Comparison of ENCODE assay signal across 9 cellular contexts in the genomic region with DNA sequence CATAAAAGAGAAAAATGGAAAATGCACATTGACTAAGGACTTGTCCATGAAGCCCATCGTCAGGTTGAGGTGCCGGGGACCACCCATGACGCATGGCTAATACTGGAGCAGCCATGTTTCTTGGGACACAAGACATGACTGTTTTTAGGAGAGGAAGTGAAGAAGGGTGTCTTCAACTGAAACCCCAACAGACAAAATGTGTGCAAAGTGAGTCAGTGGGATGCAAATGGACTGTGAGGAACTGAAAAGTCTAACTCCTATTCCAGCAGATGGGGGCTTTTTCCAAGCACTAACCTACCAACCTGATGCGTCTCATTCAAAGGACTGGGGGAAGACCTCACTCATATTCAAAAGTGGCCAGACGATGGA.
A peak's percentile ranks its signal among the peaks of the same experiment; 100 is the strongest.
DNase-seq lines count a peak whose midpoint lies in the region; ATAC-seq, FAIRE-seq and TF ChIP-seq lines count a peak whose summit lies in the region.
"Had no signal": no experiment of that assay in that cellular context is flagged by ENCODE, and none has a peak within 500 bp of the region (broad histone marks: within the 10 kb centered on the region; RNA-seq: fewer than 3 reads in every experiment).

No MANE protein-coding gene starts in this region.

- H3K27me3 ChIP-seq in breast epithelium: no peaks in the 10 kb centered on the region

- TF ChIP-seq CTCF in MCF 10A (IDR thresholded peaks at IDR 0.05; ENCODE audit: unreplicated experiment) (no peak), breast epithelium (IDR thresholded peaks at IDR 0.05) (no peak), type B pancreatic cell (conservative IDR thresholded peaks at IDR 0.05) (no peak), endothelial cell (IDR thresholded peaks at IDR 0.05; ENCODE audit: unreplicated experiment) (no peak)

- H3K27me3 Mint-ChIP-seq in MCF 10A (ENCODE audit: insufficient read depth, unreplicated experiment) (no peaks in the 10 kb centered on the region), type B pancreatic cell (peaks cover 5% of the 10 kb centered on the region), endothelial cell (ENCODE audit: unreplicated experiment) (peaks cover 3% of the 10 kb centered on the region)
- no peaks in the 10 kb centered on the region for H3K27me3 Mint-ChIP-seq in activated CD4-positive, alpha-beta memory T cell treated with anti-CD3 and anti-CD28 coated beads for 36 hours
- H3K27me3 Mint-ChIP-seq: brain had no signal

- H3K27ac Mint-ChIP-seq in MCF 10A (ENCODE audit: low read depth, unreplicated experiment) (peak overlapping the region; percentile 82), type B pancreatic cell (peak overlapping the region; percentile 67), endothelial cell (ENCODE audit: unreplicated experiment) (no peak overlapping the region)
- peak overlapping the region; percentile 99 for H3K27ac Mint-ChIP-seq in activated CD4-positive, alpha-beta memory T cell treated with anti-CD3 and anti-CD28 coated beads for 36 hours
- H3K27ac Mint-ChIP-seq: brain had no signal

- H3K9me3 Mint-ChIP-seq in MCF 10A (ENCODE audit: unreplicated experiment) (peaks cover 10% of the 10 kb centered on the region), type B pancreatic cell (peaks cover 8% of the 10 kb centered on the region), endothelial cell (ENCODE audit: unreplicated experiment) (no peaks in the 10 kb centered on the region)
- H3K9me3 Mint-ChIP-seq in activated CD4-positive, alpha-beta memory T cell treated with anti-CD3 and anti-CD28 coated beads for 36 hours: peaks cover 2% of the 10 kb centered on the region

- peak; percentile 38 for ATAC-seq in HG02938 (IDR thresholded peaks at IDR 0.05; ENCODE audit: unreplicated experiment)

- intact Hi-C loops in MCF 10A (cut with micrococcal nuclease): no loop called here
- intact Hi-C loops in breast epithelium (cut with DNase I; ENCODE audit: low total_unique reads): no loop called here
- intact Hi-C loops in activated CD4-positive, alpha-beta memory T cell treated with anti-CD3 and anti-CD28 coated beads for 36 hours (cut with micrococcal nuclease): loop anchor here (2.0 kb wide), 1 partner anchor 58 kb away; no protein-coding TSS in a partner anchor

- no peak overlapping the region for H3K4me3 ChIP-seq in breast epithelium

- H3K9me3 ChIP-seq in breast epithelium: no peaks in the 10 kb centered on the region

- TF ChIP-seq POLR2A in breast epithelium (IDR thresholded peaks at IDR 0.05): no peak

- H3K4me1 Mint-ChIP-seq in MCF 10A (ENCODE audit: insufficient read depth, unreplicated experiment) (peaks cover 26% of the 10 kb centered on the region), type B pancreatic cell (ENCODE audit: unreplicated experiment) (no peaks in the 10 kb centered on the region), endothelial cell (ENCODE audit: unreplicated experiment) (peaks cover 10% of the 10 kb centered on the region)
- H3K4me1 Mint-ChIP-seq in activated CD4-positive, alpha-beta memory T cell treated with anti-CD3 and anti-CD28 coated beads for 36 hours (ENCODE audit: low read depth): peaks cover 59% of the 10 kb centered on the region

- POLR2A ChIA-PET in MCF 10A (lab: Yijun Ruan, JAX): interaction anchor here (0.7 to 2.3 kb wide), 12 partner anchors 11 to 457 kb away, joined by 3 to 11 read pairs (median 4); no protein-coding TSS in a partner anchor
- POLR2A ChIA-PET in activated CD4-positive, alpha-beta memory T cell treated with anti-CD3 and anti-CD28 coated beads for 36 hours (lab: Charles Lee): interaction anchor here (1.0 to 2.3 kb wide), 7 partner anchors 13 to 457 kb away, joined by 3 to 14 read pairs (median 6); no protein-coding TSS in a partner anchor

- no TSS peak for BruUV-seq in MCF 10A (replicated peaks; lab: Mats Ljungman, UMichigan)

- H3K4me3 Mint-ChIP-seq in MCF 10A (ENCODE audit: unreplicated experiment) (no peak overlapping the region), type B pancreatic cell (no peak overlapping the region), endothelial cell (ENCODE audit: unreplicated experiment) (no peak overlapping the region)
- peak overlapping the region; percentile 60 for H3K4me3 Mint-ChIP-seq in activated CD4-positive, alpha-beta memory T cell treated with anti-CD3 and anti-CD28 coated beads for 36 hours
- H3K4me3 Mint-ChIP-seq: brain had no signal

- FAIRE-seq in urothelium cell line (lab: Jason Lieb, UNC): no peak

- H3K4me1 ChIP-seq in breast epithelium: no peaks in the 10 kb centered on the region

- no peak overlapping the region for H3K27ac ChIP-seq in breast epithelium

- CTCF ChIA-PET in MCF 10A (lab: Yijun Ruan, JAX): interaction anchor here (0.6 to 1.2 kb wide), 6 partner anchors 11 to 347 kb away, joined by 3 to 4 read pairs (median 3); no protein-coding TSS in a partner anchor
- CTCF ChIA-PET in activated CD4-positive, alpha-beta memory T cell treated with anti-CD3 and anti-CD28 coated beads for 36 hours (lab: Charles Lee): interaction anchor here (0.7 to 1.8 kb wide), 6 partner anchors 13 to 264 kb away, joined by 3 to 9 read pairs (median 4); no protein-coding TSS in a partner anchor

- no peaks in the 10 kb centered on the region for H3K36me3 ChIP-seq in breast epithelium

- DNase-seq in MCF 10A (ENCODE audit: unreplicated experiment) (no peak), breast epithelium (ENCODE audit: low spot score in 2 of 2) (no peak), type B pancreatic cell (ENCODE audit: extremely low spot score, unreplicated experiment) (no peak), endothelial cell (ENCODE audit: low spot score) (no peak), urothelium cell line (ENCODE audit: low spot score) (no peak), HUDEP-2 (lab: John Stamatoyannopoulos, UW; ENCODE audit: unreplicated experiment in 76 of 76) (no peak)
- peak; percentile 52 for DNase-seq in activated CD4-positive, alpha-beta memory T cell treated with anti-CD3 and anti-CD28 coated beads for 36 hours

- peaks cover 6% of the 10 kb centered on the region for H3K36me3 Mint-ChIP-seq in MCF 10A (ENCODE audit: insufficient read depth, unreplicated experiment)
- peaks cover 6% of the 10 kb centered on the region for H3K36me3 Mint-ChIP-seq in activated CD4-positive, alpha-beta memory T cell treated with anti-CD3 and anti-CD28 coated beads for 36 hours
- no peaks in the 10 kb centered on the region for H3K36me3 Mint-ChIP-seq in type B pancreatic cell
- no peaks in the 10 kb centered on the region for H3K36me3 Mint-ChIP-seq in endothelial cell (ENCODE audit: low read depth, unreplicated experiment)
- H3K36me3 Mint-ChIP-seq: brain had no signal
